In the genomic region with DNA sequence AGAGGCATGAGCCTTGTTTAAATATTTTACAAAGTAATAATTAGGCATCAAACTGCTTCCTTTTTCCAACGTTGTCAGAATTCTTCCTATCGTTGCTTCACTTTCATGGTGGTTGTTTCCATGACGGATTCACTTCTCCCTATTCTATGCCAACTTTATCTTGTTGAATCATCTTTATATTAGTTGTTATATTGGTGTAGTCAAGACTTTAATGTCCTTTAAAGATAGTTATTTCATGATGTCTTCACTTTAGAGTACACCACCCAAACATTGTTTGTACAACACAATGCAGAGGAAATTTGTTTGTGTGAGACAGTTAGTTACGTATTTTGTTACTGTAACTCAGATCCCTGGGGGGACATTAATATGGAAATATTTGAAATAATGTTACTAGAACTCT, we compare ENCODE assay signal across 14 cellular contexts.
"Had no signal": no experiment of that assay in that cellular context is flagged by ENCODE, and none has a peak within 500 bp of the region (broad histone marks: within the 10 kb centered on the region; RNA-seq: fewer than 3 reads in every experiment).

No MANE protein-coding gene starts in this region.

- H3K9ac ChIP-seq: parathyroid adenoma had no signal

- DNase-seq: activated B cell treated with CpG ODN at 0.5 μM for 24 hours; activated effector memory CD4-positive, alpha-beta T cell treated with anti-CD3 and anti-CD28 coated beads, Interleukin-2, amount 50 U/mL, for 16 hours; activated T-cell treated with anti-CD3 and anti-CD28 coated beads, Interleukin-2, amount 50 U/mL, for 48 hours; left colon; natural killer cell; stimulated activated naive CD4-positive, alpha-beta T cell treated with Interleukin-2 at 50 U/mL for 16 hours; upper lobe of left lung had no signal

- H3K27ac ChIP-seq: adrenal gland, cardiac muscle cell, esophagus muscularis mucosa, foreskin keratinocyte, neutrophil, parathyroid adenoma, suprapubic skin had no signal

- H3K4me1 ChIP-seq: adrenal gland had no signal

- H3K27me3 ChIP-seq: adrenal gland, cardiac muscle cell, esophagus muscularis mucosa, foreskin keratinocyte, neutrophil, suprapubic skin, upper lobe of left lung had no signal

- H3K4me3 ChIP-seq: adrenal gland, cardiac muscle cell, esophagus muscularis mucosa, suprapubic skin, upper lobe of left lung had no signal

- ATAC-seq: natural killer cell had no signal

- H3K9me3 ChIP-seq: adrenal gland, esophagus muscularis mucosa, neutrophil, suprapubic skin, upper lobe of left lung had no signal

- H3K36me3 ChIP-seq: neutrophil had no signal
